In genomic region chr12:117970334-117970733, GRCh38 we compare ENCODE assay signal across 17 cellular contexts. TPM values are rescaled to one million over a fixed set of nuclear protein-coding genes. Genes with fewer than 3 reads are reported as not detected.
DNase-seq lines count a peak whose midpoint lies in the region; ATAC-seq and TF ChIP-seq lines count a peak whose summit lies in the region.
"Had no signal": no experiment of that assay in that cellular context is flagged by ENCODE, and none has a peak within 500 bp of the region (broad histone marks: within the 10 kb centered on the region; RNA-seq: fewer than 3 reads in every experiment).

No MANE protein-coding gene starts in this region.

- no peak overlapping the region for H3K27ac Mint-ChIP-seq in activated naive CD4-positive, alpha-beta T cell treated with anti-CD3 and anti-CD28 coated beads, Interleukin-2, amount 10 ng/mL, durations not matched to agents 7 days and 5 days
- H3K27ac Mint-ChIP-seq in brain, result no peak overlapping the region
- no peak overlapping the region for H3K27ac Mint-ChIP-seq in progenitor cell of endocrine pancreas
- H3K27ac Mint-ChIP-seq: CD4-positive, alpha-beta memory T cell; IgD-negative memory B cell had no signal

- peaks cover 10% of the 10 kb centered on the region for H3K9me3 Mint-ChIP-seq in activated naive CD4-positive, alpha-beta T cell treated with anti-CD3 and anti-CD28 coated beads, Interleukin-2, amount 10 ng/mL, durations not matched to agents 7 days and 5 days
- peaks cover 15 to 23% (median 19%) of the 10 kb centered on the region in 5 experiments for H3K9me3 Mint-ChIP-seq in brain
- peaks cover 10% of the 10 kb centered on the region for H3K9me3 Mint-ChIP-seq in progenitor cell of endocrine pancreas (ENCODE audit: low read depth)

- POLR2A ChIA-PET in HEK293 (lab: Yijun Ruan, JAX), result no interaction called here

- H3K27me3 Mint-ChIP-seq in activated naive CD4-positive, alpha-beta T cell treated with anti-CD3 and anti-CD28 coated beads, Interleukin-2, amount 10 ng/mL, durations not matched to agents 7 days and 5 days, result peaks cover 62% of the 10 kb centered on the region
- H3K27me3 Mint-ChIP-seq in brain, result peaks cover 49% of the 10 kb centered on the region
- peaks cover 31% of the 10 kb centered on the region for H3K27me3 Mint-ChIP-seq in progenitor cell of endocrine pancreas

- H3K4me3 ChIP-seq in HEK293 (ENCODE audit: low read depth, low read length), result no peak overlapping the region

- peaks cover 8% of the 10 kb centered on the region for H3K4me1 Mint-ChIP-seq in activated naive CD4-positive, alpha-beta T cell treated with anti-CD3 and anti-CD28 coated beads, Interleukin-2, amount 10 ng/mL, durations not matched to agents 7 days and 5 days
- H3K4me1 Mint-ChIP-seq in brain (peaks cover 26% of the 10 kb centered on the region), progenitor cell of endocrine pancreas (ENCODE audit: low read depth) (peaks cover 13% of the 10 kb centered on the region)

- intact Hi-C loops in Right ventricle myocardium superior (cut with DNase I), result no loop called here

- ATAC-seq in Right ventricle myocardium superior (ENCODE audit: poor library complexity), result no peak
- no peak for ATAC-seq in HG03378 (IDR thresholded peaks at IDR 0.05; ENCODE audit: unreplicated experiment)
- ATAC-seq: Right ventricle myocardium inferior had no signal

- H3K4me3 Mint-ChIP-seq in activated naive CD4-positive, alpha-beta T cell treated with anti-CD3 and anti-CD28 coated beads, Interleukin-2, amount 10 ng/mL, durations not matched to agents 7 days and 5 days, result peak overlapping the region; percentile 19
- peak overlapping the region; percentile 26 to 90 (median 71) for H3K4me3 Mint-ChIP-seq in brain
- peak overlapping the region; percentile 87 for H3K4me3 Mint-ChIP-seq in progenitor cell of endocrine pancreas (ENCODE audit: low read depth)

- H3K4me1 ChIP-seq in HEK293 (ENCODE audit: control insufficient read depth, insufficient read depth, low read length), result 0 out of 2 replicates have a peak, but pooled peaks cover 2% of the 10 kb centered on the region

- DNase-seq in activated naive CD4-positive, alpha-beta T cell treated with anti-CD3 and anti-CD28 coated beads, Interleukin-2, amount 10 ng/mL, durations not matched to agents 7 days and 5 days, result no peak
- no peak for DNase-seq in activated naive CD4-positive, alpha-beta T cell treated with anti-CD3 and anti-CD28 coated beads, Interleukin-2, amount 50 U/mL, for 16 hours
- no peak for DNase-seq in progenitor cell of endocrine pancreas (ENCODE audit: low spot score, unreplicated experiment)
- no peak for DNase-seq in Right ventricle myocardium superior
- DNase-seq in NCI-H146 (lab: John Stamatoyannopoulos, UW), result no peak
- DNase-seq: ACHN; CD4-positive, alpha-beta memory T cell; H9; NCI-H2029 treated with DMSO at 0.1 percent for 48 hours; NCI-H226; SK-N-SH had no signal

- no peaks in the 10 kb centered on the region for H3K9me3 ChIP-seq in HEK293 (ENCODE audit: control insufficient read depth, insufficient read depth, low read depth, low read length)
- H3K9me3 ChIP-seq: SK-N-SH had no signal

- CTCF ChIA-PET in activated naive CD4-positive, alpha-beta T cell treated with anti-CD3 and anti-CD28 coated beads, Interleukin-2, amount 10 ng/mL, durations not matched to agents 7 days and 5 days (lab: Charles Lee), result no interaction called here
- CTCF ChIA-PET in HEK293 (lab: Yijun Ruan, JAX), result no interaction called here

- no peaks in the 10 kb centered on the region for H3K36me3 ChIP-seq in HEK293 (ENCODE audit: control insufficient read depth in 2 of 2, insufficient read depth in 1 of 2, low read length in 2 of 2)

- no peak overlapping the region for H3K27ac ChIP-seq in HEK293 (ENCODE audit: extremely low read depth, low read depth, low read length)

- H3K36me3 Mint-ChIP-seq in activated naive CD4-positive, alpha-beta T cell treated with anti-CD3 and anti-CD28 coated beads, Interleukin-2, amount 10 ng/mL, durations not matched to agents 7 days and 5 days, result no peaks in the 10 kb centered on the region
- no peaks in the 10 kb centered on the region for H3K36me3 Mint-ChIP-seq in brain
- no peaks in the 10 kb centered on the region for H3K36me3 Mint-ChIP-seq in progenitor cell of endocrine pancreas (ENCODE audit: insufficient read depth)

- no peak for TF ChIP-seq CTCF in HEK293 (tag by site-specific recombination; IDR thresholded peaks at IDR 0.05)
- no peak for TF ChIP-seq CTCF in brain (conservative IDR thresholded peaks at IDR 0.05)
- TF ChIP-seq CTCF in progenitor cell of endocrine pancreas (IDR thresholded peaks at IDR 0.05; ENCODE audit: unreplicated experiment), result no peak

TF ChIP-seq in HEK293, 187 proteins besides CTCF, POLR2A, EP300 and RAD21:
- no peak for TF ChIP-seq ZBTB1 (tag by site-specific recombination; IDR thresholded peaks at IDR 0.05)
- TF ChIP-seq ZNF510 (tag by site-specific recombination; IDR thresholded peaks at IDR 0.05; ENCODE audit: insufficient replicate concordance), result peak; percentile 79
- no peak for TF ChIP-seq MEIS1 (CRISPR knock-in tag; IDR thresholded peaks at IDR 0.05; ENCODE audit: borderline replicate concordance)
- TF ChIP-seq ZNF580 (tag by site-specific recombination; IDR thresholded peaks at IDR 0.05), result no peak
- no peak for TF ChIP-seq KLF7 (tag by site-specific recombination; IDR thresholded peaks at IDR 0.05; ENCODE audit: borderline replicate concordance)
- TF ChIP-seq KLF16 (tag by site-specific recombination; IDR thresholded peaks at IDR 0.05), result no peak
TF ChIP-seq in HEK293: peak in this region for 1.

RNA-seq across cellular contexts. Expression of gene KSR2, which starts 1.5 kb away (rescaled TPM):
- 3.0 TPM for polyA plus RNA-seq in brain (ENCODE audit: insufficient read depth, low read depth, low replicate concordance)
- total RNA-seq in progenitor cell of endocrine pancreas (1.8 TPM in 2 replicates), Right ventricle myocardium superior (not detected)
- total RNA-seq: HT1080, Right ventricle myocardium inferior had no signal
- polyA plus RNA-seq: IgD-negative memory B cell had no signal

RNA-seq across cellular contexts. Expression of gene RFC5, which starts 46.2 kb away (rescaled TPM):
- polyA plus RNA-seq in brain (ENCODE audit: insufficient read depth, low read depth, low replicate concordance), result 47.2 TPM
- total RNA-seq in progenitor cell of endocrine pancreas, result 35.8 and 37.4 TPM in 2 replicates
- total RNA-seq in Right ventricle myocardium superior, result 3.5 TPM

Comparison
In these comparisons a context has a peak if more than half of its experiments do, and no peak if none do; other contexts are left out.
1. H3K4me3 Mint-ChIP-seq: peak in every context shown above with its lines; median percentile 87 in progenitor cell of endocrine pancreas; 71 in brain; 19 in activated naive CD4-positive, alpha-beta T cell treated with anti-CD3 and anti-CD28 coated beads, Interleukin-2, amount 10 ng/mL, durations not matched to agents 7 days and 5 days.